ENCODE assay signal across 28 cellular contexts in genomic region chr6:11362481-11363018, GRCh38.
DNase-seq lines count a peak whose midpoint lies in the region; ATAC-seq, FAIRE-seq and TF ChIP-seq lines count a peak whose summit lies in the region.
"Had no signal": no experiment of that assay in that cellular context is flagged by ENCODE, and none has a peak within 500 bp of the region (broad histone marks: within the 10 kb centered on the region; RNA-seq: fewer than 3 reads in every experiment).

No MANE protein-coding gene starts in this region.

- peak; percentile 38 for FAIRE-seq in GM18507 (lab: Jason Lieb, UNC)
- FAIRE-seq: D721Med, endothelial cell of umbilical vein, pancreas had no signal

- TF ChIP-seq POLR2A in vagina (IDR thresholded peaks at IDR 0.05) = no peak

- no peak for TF ChIP-seq CTCF in neural cell (IDR thresholded peaks at IDR 0.05; ENCODE audit: poor library complexity, severe bottlenecking)
- no peak for TF ChIP-seq CTCF in WERI-Rb-1 (IDR thresholded peaks at IDR 0.05; ENCODE audit: low read depth, low read length)
- no peak for TF ChIP-seq CTCF in vagina (IDR thresholded peaks at IDR 0.05)

- no peak for TF ChIP-seq RAD21 in neural cell (conservative IDR thresholded peaks at IDR 0.05)

- H3K36me3 Mint-ChIP-seq in activated T-cell treated with anti-CD3 and anti-CD28 coated beads, Interleukin-2, amount 50 U/mL, for 4 hours (ENCODE audit: insufficient read depth) = peaks cover 64% of the 10 kb centered on the region
- peaks cover 92% of the 10 kb centered on the region for H3K36me3 Mint-ChIP-seq in activated naive CD8-positive, alpha-beta T cell treated with anti-CD3 and anti-CD28 coated beads for 36 hours

- no peaks in the 10 kb centered on the region for H3K9me2 ChIP-seq in neural cell (ENCODE audit: insufficient read depth, low read length)

- H3K4me2 ChIP-seq in neural cell (ENCODE audit: low read length) = no peak overlapping the region

- peaks cover 12% of the 10 kb centered on the region for H3K9me3 Mint-ChIP-seq in activated T-cell treated with anti-CD3 and anti-CD28 coated beads, Interleukin-2, amount 50 U/mL, for 4 hours
- peaks cover 36% of the 10 kb centered on the region for H3K9me3 Mint-ChIP-seq in activated naive CD8-positive, alpha-beta T cell treated with anti-CD3 and anti-CD28 coated beads for 36 hours

- intact Hi-C loops in vagina (cut with DNase I) = loop anchor here (10.0 kb wide), 1 partner anchor 128 kb away; the partner anchor contains the start of gene NEDD9

- H4K20me1 ChIP-seq in neural cell (ENCODE audit: insufficient read depth) = no peaks in the 10 kb centered on the region

- no peak for DNase-seq in activated T-cell treated with anti-CD3 and anti-CD28 coated beads, Interleukin-2, amount 50 U/mL, for 4 hours
- DNase-seq in activated T-cell treated with anti-CD3 and anti-CD28 coated beads, Interleukin-2, amount 50 U/mL, for 48 hours = no peak
- DNase-seq in GM18507 (ENCODE audit: extremely low spot score, insufficient read length, low read depth) (no peak), WERI-Rb-1 (no peak), vagina (ENCODE audit: extremely low spot score in 2 of 2) (no peak)
- no peak for DNase-seq in activated naive CD8-positive, alpha-beta T cell treated with anti-CD3 and anti-CD28 coated beads for 36 hours
- DNase-seq: activated CD4-positive, alpha-beta T cell treated with anti-CD3 and anti-CD28 coated beads, Interleukin-2, amount 50 U/mL, for 48 hours; activated gamma-delta T cell treated with Interleukin-2 at 50 U/mL for 16 hours; CD4-positive, alpha-beta memory T cell; HCEC 1CT; KBM-7; NCI-H1092 treated with DMSO at 0.1 percent for 48 hours; NCI-H187 treated with DMSO at 0.1 percent for 48 hours; NCI-H2171; NCI-H82; pancreas; Peyer's patch; SHP77 treated with DMSO at 0.1 percent for 48 hours; stomach; uterus had no signal

- ATAC-seq in activated T-cell treated with anti-CD3 and anti-CD28 coated beads, Interleukin-2, amount 50 U/mL, for 4 hours = peak in 1 of 2 donors; percentile 20
- ATAC-seq in GM21737 (IDR thresholded peaks at IDR 0.05; ENCODE audit: unreplicated experiment) = no peak
- ATAC-seq: gastroesophageal sphincter, pancreas had no signal

- H3K4me3 ChIP-seq in neural cell (ENCODE audit: low read length) = no peak overlapping the region
- no peak overlapping the region for H3K4me3 ChIP-seq in WERI-Rb-1 (ENCODE audit: low read depth, low read length)
- no peak overlapping the region for H3K4me3 ChIP-seq in vagina
- H3K4me3 ChIP-seq: gastroesophageal sphincter, pancreas, Peyer's patch, skin epidermis, stomach, uterus had no signal

- TF ChIP-seq EP300 in neural cell (conservative IDR thresholded peaks at IDR 0.05; ENCODE audit: poor library complexity, severe bottlenecking) = peak; percentile 16

- no peaks in the 10 kb centered on the region for H3F3A ChIP-seq in neural cell (ENCODE audit: insufficient read depth, low read length, poor library complexity, severe bottlenecking)

- H3K9me3 ChIP-seq in neural cell (ENCODE audit: low read length) (no peaks in the 10 kb centered on the region), WERI-Rb-1 (ENCODE audit: severe bottlenecking) (no peaks in the 10 kb centered on the region), vagina (no peaks in the 10 kb centered on the region)
- H3K9me3 ChIP-seq: gastroesophageal sphincter, pancreas, Peyer's patch, stomach, uterus had no signal

- peak overlapping the region; percentile 67 for H3K27ac Mint-ChIP-seq in activated naive CD8-positive, alpha-beta T cell treated with anti-CD3 and anti-CD28 coated beads for 36 hours

- H3K9ac ChIP-seq in neural cell (ENCODE audit: low read length) = no peak overlapping the region

- H3K27ac ChIP-seq in neural cell (ENCODE audit: low read length) (no peak overlapping the region), WERI-Rb-1 (no peak overlapping the region), vagina (no peak overlapping the region)
- H3K27ac ChIP-seq: gastroesophageal sphincter, HL-60, pancreas, Peyer's patch, skin epidermis had no signal

- no peaks in the 10 kb centered on the region for H3K27me3 ChIP-seq in neural cell (ENCODE audit: insufficient read depth, low read depth, low read length)
- H3K27me3 ChIP-seq in WERI-Rb-1 (ENCODE audit: insufficient read depth, low read depth, severe bottlenecking) = no peaks in the 10 kb centered on the region
- no peaks in the 10 kb centered on the region for H3K27me3 ChIP-seq in vagina
- H3K27me3 ChIP-seq: gastroesophageal sphincter, pancreas, Peyer's patch, stomach, uterus had no signal

- H3K4me1 ChIP-seq in vagina = peaks cover 33% of the 10 kb centered on the region

- H3K79me2 ChIP-seq in neural cell (replicated peaks; ENCODE audit: insufficient read depth, low read length) = no peaks in the 10 kb centered on the region

- H2AFZ ChIP-seq in neural cell (ENCODE audit: low read depth, low read length) = no peak overlapping the region

- no peaks in the 10 kb centered on the region for H3K36me3 ChIP-seq in neural cell (ENCODE audit: insufficient read depth, low read length)
- H3K36me3 ChIP-seq in WERI-Rb-1 = no peaks in the 10 kb centered on the region
- no peaks in the 10 kb centered on the region for H3K36me3 ChIP-seq in vagina
- H3K36me3 ChIP-seq: gastroesophageal sphincter, pancreas, Peyer's patch, stomach, uterus had no signal

- peak overlapping the region; percentile 45 for H3K4me3 Mint-ChIP-seq in activated T-cell treated with anti-CD3 and anti-CD28 coated beads, Interleukin-2, amount 50 U/mL, for 4 hours
- H3K4me3 Mint-ChIP-seq in activated naive CD8-positive, alpha-beta T cell treated with anti-CD3 and anti-CD28 coated beads for 36 hours = no peak overlapping the region
- H3K4me3 Mint-ChIP-seq: CD4-positive, alpha-beta memory T cell; neural crest cell had no signal

- no peaks in the 10 kb centered on the region for H3K27me3 Mint-ChIP-seq in activated T-cell treated with anti-CD3 and anti-CD28 coated beads, Interleukin-2, amount 50 U/mL, for 4 hours (ENCODE audit: low read depth)
- H3K27me3 Mint-ChIP-seq in activated naive CD8-positive, alpha-beta T cell treated with anti-CD3 and anti-CD28 coated beads for 36 hours = no peaks in the 10 kb centered on the region
- H3K27me3 Mint-ChIP-seq: CD4-positive, alpha-beta memory T cell had no signal

- peaks cover 97% of the 10 kb centered on the region for H3K4me1 Mint-ChIP-seq in activated T-cell treated with anti-CD3 and anti-CD28 coated beads, Interleukin-2, amount 50 U/mL, for 4 hours (ENCODE audit: low read depth)
- peaks cover 78% of the 10 kb centered on the region for H3K4me1 Mint-ChIP-seq in activated naive CD8-positive, alpha-beta T cell treated with anti-CD3 and anti-CD28 coated beads for 36 hours
- H3K4me1 Mint-ChIP-seq: neural crest cell had no signal

TF ChIP-seq in neural cell, 6 proteins besides CTCF, POLR2A, EP300 and RAD21:
- TF ChIP-seq POLR2AphosphoS5 (IDR thresholded peaks at IDR 0.05) (peak; percentile 24), EZH2 (IDR thresholded peaks at IDR 0.05; ENCODE audit: borderline replicate concordance, insufficient read depth, low read length, poor library complexity, severe bottlenecking) (no peak)
